Comparison of ENCODE assay signal across 10 cellular contexts in genomic region chr17:35214631-35215273, GRCh38. TPM values are rescaled to one million over a fixed set of nuclear protein-coding genes. Genes with fewer than 3 reads are reported as not detected.
DNase-seq lines count a peak whose midpoint lies in the region; ATAC-seq and TF ChIP-seq lines count a peak whose summit lies in the region.
"Had no signal": no experiment of that assay in that cellular context is flagged by ENCODE, and none has a peak within 500 bp of the region (broad histone marks: within the 10 kb centered on the region; RNA-seq: fewer than 3 reads in every experiment).

No MANE protein-coding gene starts in this region.

- H3K4me3 ChIP-seq in right cardiac atrium (ENCODE audit: low read length) (no peak overlapping the region), lower lobe of right lung (no peak overlapping the region), upper lobe of left lung (no peak overlapping the region), uterus (no peak overlapping the region), mammary epithelial cell (replicated peaks in 1 of 3; ENCODE audit: insufficient read depth in 1 of 3, low read depth in 2 of 3, low read length in 3 of 3) (no peak overlapping the region)

- intact Hi-C loops in right cardiac atrium (cut with DNase I): loop anchor here in 1 of 4 donors (10.0 kb wide), 1 partner anchor 50 kb away; no protein-coding TSS in a partner anchor
- intact Hi-C loops in Right ventricle myocardium superior (cut with DNase I): no loop called here
- intact Hi-C loops in lower lobe of right lung (cut with DNase I): no loop called here
- intact Hi-C loops in uterus (cut with DNase I; ENCODE audit: low total_unique reads): no loop called here
- intact Hi-C loops in mammary epithelial cell (cut with micrococcal nuclease): no loop called here

- H3K27ac ChIP-seq in right cardiac atrium (ENCODE audit: low read length) (peak overlapping the region; percentile 31), lower lobe of right lung (peak overlapping the region; percentile 65), upper lobe of left lung (peak overlapping the region; percentile 63 to 75 (median 66)), uterus (peak overlapping the region in 1 of 2 donors; percentile 37), mammary epithelial cell (ENCODE audit: insufficient read depth, low read depth, low read length) (no peak overlapping the region)

- H3K36me3 ChIP-seq in lower lobe of right lung: no peaks in the 10 kb centered on the region
- H3K36me3 ChIP-seq in upper lobe of left lung: no peaks in the 10 kb centered on the region
- H3K36me3 ChIP-seq in uterus: no peaks in the 10 kb centered on the region
- H3K36me3 ChIP-seq in mammary epithelial cell (ENCODE audit: insufficient read depth, low read length): no peaks in the 10 kb centered on the region

- CTCF ChIA-PET in mammary epithelial cell (lab: Charles Lee; ENCODE audit: low non-redundant PET): no interaction called here

- no peak overlapping the region for H3K9ac ChIP-seq in mammary epithelial cell (ENCODE audit: insufficient read depth, low read length)

- no peak overlapping the region for H2AFZ ChIP-seq in mammary epithelial cell (ENCODE audit: low read depth, low read length)

- no peaks in the 10 kb centered on the region for H3K4me1 ChIP-seq in right cardiac atrium (ENCODE audit: control insufficient read depth, insufficient read depth, low read length)
- peaks cover 40% of the 10 kb centered on the region for H3K4me1 ChIP-seq in lower lobe of right lung
- H3K4me1 ChIP-seq in upper lobe of left lung: peaks cover 14 to 32% (median 22%) of the 10 kb centered on the region in 4 donors
- no peaks in the 10 kb centered on the region for H3K4me1 ChIP-seq in uterus
- no peaks in the 10 kb centered on the region for H3K4me1 ChIP-seq in mammary epithelial cell (ENCODE audit: insufficient read depth, low read length)

- no peak for TF ChIP-seq POLR2A in upper lobe of left lung (IDR thresholded peaks at IDR 0.05)
- TF ChIP-seq POLR2A in uterus (IDR thresholded peaks at IDR 0.05): no peak

- H3K27me3 ChIP-seq in right cardiac atrium (ENCODE audit: control insufficient read depth, insufficient read depth): no peaks in the 10 kb centered on the region
- H3K27me3 ChIP-seq in lower lobe of right lung (ENCODE audit: low read depth): no peaks in the 10 kb centered on the region
- no peaks in the 10 kb centered on the region for H3K27me3 ChIP-seq in upper lobe of left lung
- H3K27me3 ChIP-seq in uterus: no peaks in the 10 kb centered on the region
- no peaks in the 10 kb centered on the region for H3K27me3 ChIP-seq in mammary epithelial cell (ENCODE audit: insufficient read depth, low read length)

- no peak overlapping the region for H3K4me2 ChIP-seq in mammary epithelial cell (ENCODE audit: insufficient read depth, low read depth, low read length)

- TF ChIP-seq CTCF in lower lobe of right lung (IDR thresholded peaks at IDR 0.05) (no peak), upper lobe of left lung (IDR thresholded peaks at IDR 0.05) (no peak), uterus (IDR thresholded peaks at IDR 0.05) (no peak), mammary epithelial cell (conservative IDR thresholded peaks at IDR 0.05 in 1 of 2, IDR thresholded peaks at IDR 0.05 in 1 of 2; ENCODE audit: extremely low read depth in 1 of 2, insufficient read depth in 1 of 2, low read depth in 1 of 2, low read length in 2 of 2) (no peak)

- H3K9me3 ChIP-seq in right cardiac atrium (ENCODE audit: control insufficient read depth, low read length): no peaks in the 10 kb centered on the region
- H3K9me3 ChIP-seq in lower lobe of right lung: no peaks in the 10 kb centered on the region
- no peaks in the 10 kb centered on the region for H3K9me3 ChIP-seq in upper lobe of left lung
- no peaks in the 10 kb centered on the region for H3K9me3 ChIP-seq in uterus
- H3K9me3 ChIP-seq in mammary epithelial cell (replicated peaks; ENCODE audit: insufficient read depth, low read length): no peaks in the 10 kb centered on the region

- dilution Hi-C loops in mammary epithelial cell (cut with HindIII; ENCODE audit: low sequenced_read_pairs): no loop called here

- ATAC-seq in right cardiac atrium (no peak), Right ventricle myocardium superior (ENCODE audit: poor library complexity) (no peak), lower lobe of right lung (peak; percentile 7 to 43), upper lobe of left lung (ENCODE audit: low FRiP score in 2 of 2) (peak in 1 of 2 donors; percentile 54)

- no TSS peak for BruUV-seq in mammary epithelial cell (replicated peaks; lab: Mats Ljungman, UMichigan)

- in situ Hi-C loops in mammary epithelial cell (cut with MboI; ENCODE audit: low sequenced_read_pairs in 2 of 2): no loop called here

- TF ChIP-seq EP300 in upper lobe of left lung (IDR thresholded peaks at IDR 0.05): no peak

- DNase-seq in right cardiac atrium: no peak
- no peak for DNase-seq in Right ventricle myocardium superior
- peak; percentile 73 to 78 for DNase-seq in activated T-cell treated with anti-CD3 and anti-CD28 coated beads, Interleukin-2, amount 50 U/mL, for 48 hours
- no peak for DNase-seq in lower lobe of right lung
- DNase-seq in upper lobe of left lung: no peak
- DNase-seq in uterus: no peak
- DNase-seq in DMS79 treated with DMSO at 0.1 percent for 48 hours (lab: John Stamatoyannopoulos, UW): no peak
- no peak for DNase-seq in mammary epithelial cell
- DNase-seq: NCI-H2029 treated with DMSO at 0.1 percent for 48 hours had no signal

- 58% methylated on average over 5 of the region's 5 CpGs for WGBS in right cardiac atrium
- 45 to 46% methylated on average over 4 to 5 of the region's 5 CpGs for WGBS in upper lobe of left lung, 2 donors
- 54% methylated on average over 5 of the region's 5 CpGs for WGBS in mammary epithelial cell (ENCODE audit: low coverage, missing lambda C conversion rate)

- no peaks in the 10 kb centered on the region for H3K79me2 ChIP-seq in mammary epithelial cell (ENCODE audit: insufficient read depth, low read length)

- no peaks in the 10 kb centered on the region for H4K20me1 ChIP-seq in mammary epithelial cell (ENCODE audit: insufficient read depth, low read length)

RNA-seq across cellular contexts. Expression of gene SLC35G3, which starts 20.6 kb away (rescaled TPM):
- total RNA-seq in right cardiac atrium (not detected), Right ventricle myocardium superior (not detected), lower lobe of right lung (not detected), upper lobe of left lung (not detected), uterus (not detected), mammary epithelial cell (not detected)
- polyA plus RNA-seq in right cardiac atrium (not detected), mammary epithelial cell (not detected)
- polyA minus RNA-seq in mammary epithelial cell: not detected
- total RNA-seq: activated CD8-positive, alpha-beta memory T cell treated with anti-CD3 and anti-CD28 coated beads for 36 hours had no signal

RNA-seq across cellular contexts. Expression of gene SLFN5, which starts 28.1 kb away (rescaled TPM):
- total RNA-seq in right cardiac atrium (10 to 100 TPM; 10.3 to 24.0 (median 20.1) TPM), Right ventricle myocardium superior (11.4 TPM), lower lobe of right lung (47.6 TPM), upper lobe of left lung (10 to 100 TPM; 26.7 to 48.5 (median 43.2) TPM), uterus (10 to 100 TPM; 13.8 to 51.5 (median 32.2) TPM), mammary epithelial cell (100 to 1,000 TPM; 131 to 154 TPM)
- polyA plus RNA-seq in right cardiac atrium (3.9 TPM), mammary epithelial cell (29.6 TPM)
- 80.7 TPM for polyA minus RNA-seq in mammary epithelial cell

Comparison
In these comparisons a context has a peak if more than half of its experiments do, and no peak if none do; other contexts are left out.
1. ATAC-seq: peak in lower lobe of right lung (2 of 2); none in right cardiac atrium (0 of 2) and Right ventricle myocardium superior (single experiment).
2. DNase-seq: peak in activated T-cell treated with anti-CD3 and anti-CD28 coated beads, Interleukin-2, amount 50 U/mL, for 48 hours (2 of 2); none in right cardiac atrium (0 of 3), Right ventricle myocardium superior (single experiment), lower lobe of right lung (single experiment), upper lobe of left lung (0 of 2), uterus (0 of 2), DMS79 treated with DMSO at 0.1 percent for 48 hours (single experiment) and mammary epithelial cell (single experiment).